ENCODE assay signal across 2 cellular contexts in the genomic region with DNA sequence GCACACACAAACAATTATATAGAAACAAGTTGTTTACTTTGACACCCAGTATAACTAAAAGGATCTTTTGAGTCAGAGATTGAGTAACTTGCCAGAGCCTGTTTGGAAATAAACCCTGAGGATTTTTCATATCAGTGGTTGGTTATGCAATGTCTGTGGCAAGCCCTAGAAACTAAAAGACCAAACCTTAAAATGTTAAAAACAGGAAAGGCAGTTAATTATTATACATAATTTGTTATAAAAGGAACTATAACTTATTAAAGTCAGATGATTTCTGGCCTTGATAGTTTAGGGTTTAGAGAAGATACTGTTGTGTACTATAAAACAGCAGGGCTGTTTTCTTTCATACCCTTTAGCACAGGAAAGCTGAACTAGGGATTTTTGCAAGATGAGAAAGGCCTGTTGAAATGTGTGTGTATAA.
TF ChIP-seq lines count a peak whose summit lies in the region.

No MANE protein-coding gene starts in this region.

TF ChIP-seq in A549, 52 proteins besides CTCF, POLR2A, EP300 and RAD21:
- TF ChIP-seq, protein P1, sequence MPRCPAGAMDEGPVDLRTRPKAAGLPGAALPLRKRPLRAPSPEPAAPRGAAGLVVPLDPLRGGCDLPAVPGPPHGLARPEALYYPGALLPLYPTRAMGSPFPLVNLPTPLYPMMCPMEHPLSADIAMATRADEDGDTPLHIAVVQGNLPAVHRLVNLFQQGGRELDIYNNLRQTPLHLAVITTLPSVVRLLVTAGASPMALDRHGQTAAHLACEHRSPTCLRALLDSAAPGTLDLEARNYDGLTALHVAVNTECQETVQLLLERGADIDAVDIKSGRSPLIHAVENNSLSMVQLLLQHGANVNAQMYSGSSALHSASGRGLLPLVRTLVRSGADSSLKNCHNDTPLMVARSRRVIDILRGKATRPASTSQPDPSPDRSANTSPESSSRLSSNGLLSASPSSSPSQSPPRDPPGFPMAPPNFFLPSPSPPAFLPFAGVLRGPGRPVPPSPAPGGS (IDR thresholded peaks at IDR 0.05): 0 out of 3 replicates have a peak, but pooled peaks have one; percentile 46
- TF ChIP-seq HMGXB4 (CRISPR knock-in tag; IDR thresholded peaks at IDR 0.05; ENCODE audit: borderline replicate concordance): no peak
- 0 out of 2 replicates have a peak, but pooled peaks have one; percentile 14 for TF ChIP-seq FOSL2 (IDR thresholded peaks at IDR 0.05)
- TF ChIP-seq FOSL2 (CRISPR knock-in tag; IDR thresholded peaks at IDR 0.05): peak; percentile 70
- TF ChIP-seq, protein P2, sequence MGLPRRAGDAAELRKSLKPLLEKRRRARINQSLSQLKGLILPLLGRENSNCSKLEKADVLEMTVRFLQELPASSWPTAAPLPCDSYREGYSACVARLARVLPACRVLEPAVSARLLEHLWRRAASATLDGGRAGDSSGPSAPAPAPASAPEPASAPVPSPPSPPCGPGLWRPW (IDR thresholded peaks at IDR 0.05): peak; percentile 94
- 0 out of 3 replicates have a peak, but pooled peaks have one; percentile 9 for TF ChIP-seq SMC3 (IDR thresholded peaks at IDR 0.05)
- TF ChIP-seq CEBPB (IDR thresholded peaks at IDR 0.05): peak; percentile 91 to 96
- TF ChIP-seq JUN (IDR thresholded peaks at IDR 0.05): peak; percentile 30 to 54; a peak in 2 of 5 replicates
- no peak for TF ChIP-seq RARB (CRISPR knock-in tag; IDR thresholded peaks at IDR 0.05)
- no peak for TF ChIP-seq SREBF2 (IDR thresholded peaks at IDR 0.05)
- TF ChIP-seq, protein P3, sequence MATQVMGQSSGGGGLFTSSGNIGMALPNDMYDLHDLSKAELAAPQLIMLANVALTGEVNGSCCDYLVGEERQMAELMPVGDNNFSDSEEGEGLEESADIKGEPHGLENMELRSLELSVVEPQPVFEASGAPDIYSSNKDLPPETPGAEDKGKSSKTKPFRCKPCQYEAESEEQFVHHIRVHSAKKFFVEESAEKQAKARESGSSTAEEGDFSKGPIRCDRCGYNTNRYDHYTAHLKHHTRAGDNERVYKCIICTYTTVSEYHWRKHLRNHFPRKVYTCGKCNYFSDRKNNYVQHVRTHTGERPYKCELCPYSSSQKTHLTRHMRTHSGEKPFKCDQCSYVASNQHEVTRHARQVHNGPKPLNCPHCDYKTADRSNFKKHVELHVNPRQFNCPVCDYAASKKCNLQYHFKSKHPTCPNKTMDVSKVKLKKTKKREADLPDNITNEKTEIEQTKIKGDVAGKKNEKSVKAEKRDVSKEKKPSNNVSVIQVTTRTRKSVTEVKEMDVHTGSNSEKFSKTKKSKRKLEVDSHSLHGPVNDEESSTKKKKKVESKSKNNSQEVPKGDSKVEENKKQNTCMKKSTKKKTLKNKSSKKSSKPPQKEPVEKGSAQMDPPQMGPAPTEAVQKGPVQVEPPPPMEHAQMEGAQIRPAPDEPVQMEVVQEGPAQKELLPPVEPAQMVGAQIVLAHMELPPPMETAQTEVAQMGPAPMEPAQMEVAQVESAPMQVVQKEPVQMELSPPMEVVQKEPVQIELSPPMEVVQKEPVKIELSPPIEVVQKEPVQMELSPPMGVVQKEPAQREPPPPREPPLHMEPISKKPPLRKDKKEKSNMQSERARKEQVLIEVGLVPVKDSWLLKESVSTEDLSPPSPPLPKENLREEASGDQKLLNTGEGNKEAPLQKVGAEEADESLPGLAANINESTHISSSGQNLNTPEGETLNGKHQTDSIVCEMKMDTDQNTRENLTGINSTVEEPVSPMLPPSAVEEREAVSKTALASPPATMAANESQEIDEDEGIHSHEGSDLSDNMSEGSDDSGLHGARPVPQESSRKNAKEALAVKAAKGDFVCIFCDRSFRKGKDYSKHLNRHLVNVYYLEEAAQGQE (IDR thresholded peaks at IDR 0.05): no peak
- TF ChIP-seq TP53 (CRISPR knock-in tag; IDR thresholded peaks at IDR 0.05): no peak
- TF ChIP-seq E2F6 (IDR thresholded peaks at IDR 0.05; ENCODE audit: borderline replicate concordance, low read depth): no peak
- peak; percentile 58 for TF ChIP-seq JUNB (IDR thresholded peaks at IDR 0.05)

TF ChIP-seq in HepG2, 621 proteins besides CTCF, POLR2A, EP300 and RAD21:
- TF ChIP-seq BCLAF1 (IDR thresholded peaks at IDR 0.05): no peak
- TF ChIP-seq FOXA3 (CRISPR knock-in tag; IDR thresholded peaks at IDR 0.05): peak; percentile 35; the same call in 1 of the 2 replicates
- TF ChIP-seq CEBPB (IDR thresholded peaks at IDR 0.05; ENCODE audit: borderline replicate concordance, low read depth, low read length): peak; percentile 66; the same call in 1 of the 2 replicates
- TF ChIP-seq CEBPG (CRISPR knock-in tag; IDR thresholded peaks at IDR 0.05): peak; percentile 62
- no peak for TF ChIP-seq ZNF33B (CRISPR knock-in tag; IDR thresholded peaks at IDR 0.05)
- no peak for TF ChIP-seq NBN (conservative IDR thresholded peaks at IDR 0.05)
- TF ChIP-seq, protein P4, sequence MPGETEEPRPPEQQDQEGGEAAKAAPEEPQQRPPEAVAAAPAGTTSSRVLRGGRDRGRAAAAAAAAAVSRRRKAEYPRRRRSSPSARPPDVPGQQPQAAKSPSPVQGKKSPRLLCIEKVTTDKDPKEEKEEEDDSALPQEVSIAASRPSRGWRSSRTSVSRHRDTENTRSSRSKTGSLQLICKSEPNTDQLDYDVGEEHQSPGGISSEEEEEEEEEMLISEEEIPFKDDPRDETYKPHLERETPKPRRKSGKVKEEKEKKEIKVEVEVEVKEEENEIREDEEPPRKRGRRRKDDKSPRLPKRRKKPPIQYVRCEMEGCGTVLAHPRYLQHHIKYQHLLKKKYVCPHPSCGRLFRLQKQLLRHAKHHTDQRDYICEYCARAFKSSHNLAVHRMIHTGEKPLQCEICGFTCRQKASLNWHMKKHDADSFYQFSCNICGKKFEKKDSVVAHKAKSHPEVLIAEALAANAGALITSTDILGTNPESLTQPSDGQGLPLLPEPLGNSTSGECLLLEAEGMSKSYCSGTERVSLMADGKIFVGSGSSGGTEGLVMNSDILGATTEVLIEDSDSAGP (CRISPR knock-in tag; IDR thresholded peaks at IDR 0.05; ENCODE audit: borderline replicate concordance): no peak
